In genomic region chrX:103361798-103362197, GRCh38 we compare ENCODE assay signal across 1 cellular context.
TF ChIP-seq lines count a peak whose summit lies in the region.

No MANE protein-coding gene starts in this region.

TF ChIP-seq in HepG2, 621 proteins besides CTCF, POLR2A, EP300 and RAD21:
- TF ChIP-seq RARA (CRISPR knock-in tag; IDR thresholded peaks at IDR 0.05) (0 out of 2 replicates have a peak, but pooled peaks have one; percentile 16), CREB1 (IDR thresholded peaks at IDR 0.05) (peak; percentile 46; the same call in 1 of the 2 replicates), CREB1 (CRISPR knock-in tag; IDR thresholded peaks at IDR 0.05) (no peak), PLRG1 (conservative IDR thresholded peaks at IDR 0.05) (no peak)
